Comparison of ENCODE assay signal across 19 cellular contexts in the genomic region with DNA sequence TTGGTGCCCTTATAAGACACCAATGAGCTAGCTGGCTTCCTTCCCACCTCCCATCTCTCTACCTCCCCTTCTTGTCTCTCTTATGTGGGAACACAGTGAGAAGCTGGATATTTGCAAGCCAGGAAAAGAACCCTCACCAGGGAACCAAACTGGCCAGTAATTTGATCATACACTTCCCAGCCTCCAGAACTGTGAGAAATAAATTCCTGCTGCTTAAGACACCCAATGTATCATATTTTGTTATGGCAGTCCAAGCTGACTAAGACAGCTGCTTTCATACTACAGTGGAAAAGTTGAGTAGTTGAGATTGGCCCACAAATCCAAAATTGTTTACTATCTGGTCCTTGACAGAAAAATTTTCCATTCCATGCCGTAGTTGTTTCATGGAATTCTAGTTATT.
"Had no signal": no experiment of that assay in that cellular context is flagged by ENCODE, and none has a peak within 500 bp of the region (broad histone marks: within the 10 kb centered on the region; RNA-seq: fewer than 3 reads in every experiment).

No MANE protein-coding gene starts in this region.

- H3K4me1 Mint-ChIP-seq: endodermal cell, memory B cell, neural progenitor cell had no signal

- H3K36me3 Mint-ChIP-seq: memory B cell, neural progenitor cell had no signal

- H3K4me2 ChIP-seq: neural progenitor cell, smooth muscle cell had no signal

- H3K4me1 ChIP-seq: gastrocnemius medialis, left ventricle myocardium inferior, neural progenitor cell had no signal

- H3K9ac ChIP-seq: neural progenitor cell had no signal

- H3K9me3 Mint-ChIP-seq: neural progenitor cell had no signal

- DNase-seq: effector CD4-positive, alpha-beta T cell; endodermal cell; erythroblast; gastrocnemius medialis; glutamatergic neuron; left ventricle myocardium inferior; lower lobe of right lung; midbrain; nucleus accumbens; ovary; right cardiac atrium; stimulated activated CD4-positive, alpha-beta T cell treated with anti-CD3 and anti-CD28 coated beads, Interleukin-2, amount 100 ng/mL, for 48 hours; stimulated activated naive CD4-positive, alpha-beta T cell treated with Interleukin-2 at 50 U/mL for 16 hours; trophoblast cell had no signal

- H3K27me3 ChIP-seq: gastrocnemius medialis, ovary had no signal

- H3K4me3 Mint-ChIP-seq: endodermal cell; memory B cell; natural killer cell treated with Interleukin-12 subunit alpha and Interleukin-12 subunit beta and Interleukin-15 and Interleukin-18, amount 100 ng/mL, for 72 hours; neural progenitor cell had no signal

- H3K4me3 ChIP-seq: coronary artery, gastrocnemius medialis, left ventricle myocardium inferior, lower lobe of right lung, neural progenitor cell, ovary, smooth muscle cell had no signal

- H3K9me3 ChIP-seq: gastrocnemius medialis, lower lobe of right lung, ovary had no signal

- H3K27ac Mint-ChIP-seq: endodermal cell; memory B cell; natural killer cell treated with Interleukin-12 subunit alpha and Interleukin-12 subunit beta and Interleukin-15 and Interleukin-18, amount 100 ng/mL, for 72 hours; neural progenitor cell had no signal

- H3K27me3 Mint-ChIP-seq: memory B cell; natural killer cell treated with Interleukin-12 subunit alpha and Interleukin-12 subunit beta and Interleukin-15 and Interleukin-18, amount 100 ng/mL, for 72 hours had no signal

- ATAC-seq: gastrocnemius medialis; natural killer cell treated with Interleukin-12 subunit alpha and Interleukin-12 subunit beta and Interleukin-15 and Interleukin-18, amount 100 ng/mL, for 72 hours; right cardiac atrium had no signal

- H2AFZ ChIP-seq: neural progenitor cell had no signal

- H3K36me3 ChIP-seq: gastrocnemius medialis, left ventricle myocardium inferior, lower lobe of right lung, neural progenitor cell, ovary had no signal

- H3K27ac ChIP-seq: coronary artery, gastrocnemius medialis, left ventricle myocardium inferior, lower lobe of right lung, neural progenitor cell, ovary had no signal
